8 cellular contexts compared by ENCODE assay signal in genomic region chr14:65281991-65282908, GRCh38.
DNase-seq lines count a peak whose midpoint lies in the region; ATAC-seq and TF ChIP-seq lines count a peak whose summit lies in the region.

No MANE protein-coding gene starts in this region.

- H3K27me3 ChIP-seq in OCI-LY1 (ENCODE audit: insufficient read depth, low read length) (no peaks in the 10 kb centered on the region), muscle layer of duodenum (ENCODE audit: low read depth, low read length) (no peaks in the 10 kb centered on the region), adrenal gland (no peaks in the 10 kb centered on the region)

- H3K36me3 ChIP-seq in OCI-LY1 (ENCODE audit: insufficient read depth, low read length) (no peaks in the 10 kb centered on the region), muscle layer of duodenum (ENCODE audit: control insufficient read depth in 1 of 2, insufficient read depth in 2 of 2, low read length in 2 of 2) (no peaks in the 10 kb centered on the region), adrenal gland (replicated peaks in 1 of 2) (no peaks in the 10 kb centered on the region)

- CTCF ChIA-PET in GM10248 (lab: Yijun Ruan, JAX), result interaction anchor here (0.9 to 2.1 kb wide), 10 partner anchors 10 to 133 kb away, joined by 3 to 6 read pairs (median 4); no protein-coding TSS in a partner anchor

- 43 to 59% (median 51%) methylated on average over 12 of the region's 12 CpGs for WGBS in adrenal gland, 4 donors

- H3K4me1 ChIP-seq in OCI-LY1 (ENCODE audit: insufficient read depth, low read length, severe bottlenecking) (peaks cover 49% of the 10 kb centered on the region), muscle layer of duodenum (ENCODE audit: control insufficient read depth in 1 of 2, insufficient read depth in 2 of 2, low read length in 2 of 2) (peaks cover 15 to 18% of the 10 kb centered on the region in 2 donors), adrenal gland (replicated peaks in 1 of 2) (no peaks in the 10 kb centered on the region)

- H2AFZ ChIP-seq in OCI-LY1 (ENCODE audit: low read length), result peak overlapping the region; percentile 97

- POLR2A ChIA-PET in GM10248 (lab: Yijun Ruan, JAX), result no interaction called here

- H3K9me2 ChIP-seq in OCI-LY1 (ENCODE audit: low read depth, low read length), result no peaks in the 10 kb centered on the region

- no peaks in the 10 kb centered on the region for H3F3A ChIP-seq in OCI-LY1 (ENCODE audit: insufficient read depth, low read length)

- no peaks in the 10 kb centered on the region for H3K9me3 ChIP-seq in OCI-LY1 (ENCODE audit: low read length)
- no peaks in the 10 kb centered on the region for H3K9me3 ChIP-seq in muscle layer of duodenum (ENCODE audit: control insufficient read depth in 1 of 2, low read length in 2 of 2)
- H3K9me3 ChIP-seq in adrenal gland (replicated peaks in 1 of 3), result no peaks in the 10 kb centered on the region

- intact Hi-C loops in adrenal gland (cut with DNase I), result no loop called here

- H3K27ac ChIP-seq in OCI-LY1 (ENCODE audit: low read depth, low read length, poor library complexity, severe bottlenecking), result peak overlapping the region; percentile 86
- peak overlapping the region; percentile 76 for H3K27ac ChIP-seq in muscle layer of duodenum (ENCODE audit: low read length)
- H3K27ac ChIP-seq in adrenal gland, result no peak overlapping the region

- TF ChIP-seq POLR2A in adrenal gland (IDR thresholded peaks at IDR 0.05), result no peak

- H4K20me1 ChIP-seq in OCI-LY1 (ENCODE audit: insufficient read depth, low read length), result no peaks in the 10 kb centered on the region

- DNase-seq in GM10248 (ENCODE audit: extremely low spot score) (peak; percentile 42), ecto neural progenitor cell (ENCODE audit: low spot score) (peak; percentile 77), COLO668 (lab: John Stamatoyannopoulos, UW; ENCODE audit: unreplicated experiment) (no peak), adrenal gland (no peak)

- TF ChIP-seq CTCF in GM10248 (IDR thresholded peaks at IDR 0.05; ENCODE audit: control extremely low read depth, extremely low read depth, low read depth, missing control alignments), result no peak
- no peak for TF ChIP-seq CTCF in OCI-LY1 (IDR thresholded peaks at IDR 0.05; ENCODE audit: low read length)
- no peak for TF ChIP-seq CTCF in adrenal gland (IDR thresholded peaks at IDR 0.05)

- ATAC-seq in HG02763 (IDR thresholded peaks at IDR 0.05; ENCODE audit: unreplicated experiment) (no peak), HG02885 (IDR thresholded peaks at IDR 0.05; ENCODE audit: poor library complexity, unreplicated experiment) (no peak)

- H3K4me2 ChIP-seq in OCI-LY1 (ENCODE audit: low read length), result peak overlapping the region; percentile 76

- no peaks in the 10 kb centered on the region for H3K79me2 ChIP-seq in OCI-LY1 (ENCODE audit: insufficient read depth, low read length)

- H3K4me3 ChIP-seq in OCI-LY1 (ENCODE audit: low read depth, low read length, poor library complexity, severe bottlenecking) (peak overlapping the region; percentile 41), muscle layer of duodenum (ENCODE audit: low read depth in 1 of 2, low read length in 2 of 2) (peak overlapping the region; percentile 49 to 63), adrenal gland (no peak overlapping the region)

- H3K9ac ChIP-seq in OCI-LY1 (ENCODE audit: low read length), result peak overlapping the region; percentile 59

Comparison
In these comparisons a context has a peak if more than half of its experiments do, and no peak if none do; other contexts are left out.
1. DNase-seq: peak in GM10248 (single experiment) and ecto neural progenitor cell (single experiment); none in COLO668 (single experiment) and adrenal gland (0 of 7).
2. H3K27ac ChIP-seq: peak in OCI-LY1 (single experiment) and muscle layer of duodenum (single experiment); none in adrenal gland (0 of 5).
3. H3K4me3 ChIP-seq: peak in OCI-LY1 (single experiment) and muscle layer of duodenum (2 of 2); none in adrenal gland (0 of 4).